Comparison of ENCODE assay signal across 14 cellular contexts in the genomic region with DNA sequence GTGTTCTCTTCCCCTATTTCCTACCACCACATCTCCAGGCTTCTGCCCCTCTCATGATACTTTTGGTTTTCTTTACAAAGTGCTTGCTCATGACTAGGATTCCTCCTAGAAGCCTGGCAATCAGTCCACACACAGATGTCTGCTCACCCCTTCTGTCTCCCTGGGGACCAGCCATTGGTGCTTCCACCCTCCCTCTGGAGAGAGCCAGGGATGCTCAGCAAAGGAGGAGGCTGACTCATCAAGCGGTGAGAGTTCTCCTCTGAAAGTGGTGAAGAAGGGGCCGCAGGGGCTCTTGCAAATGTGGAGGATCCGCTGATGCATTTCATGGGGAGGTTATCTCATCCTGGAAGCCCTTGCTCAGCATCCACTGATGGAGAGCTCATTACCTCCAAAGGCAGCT. TPM values are rescaled to one million over a fixed set of nuclear protein-coding genes. Genes with fewer than 3 reads are reported as not detected.
DNase-seq lines count a peak whose midpoint lies in the region; ATAC-seq, FAIRE-seq and TF ChIP-seq lines count a peak whose summit lies in the region.
"Had no signal": no experiment of that assay in that cellular context is flagged by ENCODE, and none has a peak within 500 bp of the region (broad histone marks: within the 10 kb centered on the region; RNA-seq: fewer than 3 reads in every experiment).

No MANE protein-coding gene starts in this region.

- POLR2A ChIA-PET in GM12878 (lab: Charles Lee): interaction anchor here (0.7 to 1.4 kb wide), 2 partner anchors 51 to 56 kb away, joined by 3 to 4 read pairs; no protein-coding TSS in a partner anchor

- no peak for TF ChIP-seq POLR2A in GM12878 (IDR thresholded peaks at IDR 0.05; ENCODE audit: low read depth, low read length)

- intact Hi-C loops in GM12878 (cut with micrococcal nuclease; ENCODE audit: unreplicated experiment): loop anchor here (10.0 kb wide), 1 partner anchor 553 kb away; no protein-coding TSS in a partner anchor
- intact Hi-C loops in psoas muscle (cut with DNase I): loop anchor here in 1 of 2 donors (5.0 kb wide), 2 partner anchors 40 to 60 kb away; no protein-coding TSS in a partner anchor

- H2AFZ ChIP-seq in GM12878 (ENCODE audit: control insufficient read depth, low read depth, low read length): peak overlapping the region; percentile 89; the same call in 1 of the 2 replicates

- in situ Hi-C loops in GM12878 (cut with MboI): no loop called here

- TF ChIP-seq EP300 in GM12878 (IDR thresholded peaks at IDR 0.05; ENCODE audit: borderline replicate concordance in 1 of 2, control insufficient read depth in 1 of 2, low read depth in 2 of 2, low read length in 2 of 2): no peak

- RAD21 ChIA-PET in GM12878 (lab: Charles Lee; ENCODE audit: unreplicated experiment): interaction anchor here (0.9 to 4.4 kb wide), 5 partner anchors 10 to 61 kb away, joined by 3 to 49 read pairs (median 5); a partner anchor contains a TSS

- 31% methylated on average over 3 of the region's 3 CpGs for WGBS in GM12878 (ENCODE audit: insufficient coverage, insufficient replicate concordance, low lambda C conversion rate, missing lambda C conversion rate)
- WGBS in psoas muscle, 3 donors: 85 to 87% (median 87%) methylated on average over 3 of the region's 3 CpGs

- H3K4me3 ChIP-seq in GM12878: no peak overlapping the region
- H3K4me3 ChIP-seq in psoas muscle: no peak overlapping the region

- FAIRE-seq in GM12878 (lab: Jason Lieb, UNC): no peak
- FAIRE-seq: H54 had no signal

- no TSS peak for BruUV-seq in GM12878 (replicated peaks; lab: Mats Ljungman, UMichigan)

- H3K27ac ChIP-seq in GM12878 (ENCODE audit: control insufficient read depth, insufficient read depth) (no peak overlapping the region), psoas muscle (no peak overlapping the region)
- H3K27ac ChIP-seq: SK-N-MC had no signal

- H3K9ac ChIP-seq in GM12878 (ENCODE audit: control insufficient read depth, insufficient read depth, low read length): no peak overlapping the region

- no peak for TF ChIP-seq RAD21 in GM12878 (IDR thresholded peaks at IDR 0.05; ENCODE audit: insufficient read depth, low read depth, low read length)

- H3K79me2 ChIP-seq in GM12878 (ENCODE audit: control insufficient read depth, insufficient read depth, low read length): no peaks in the 10 kb centered on the region

- H3K4me2 ChIP-seq in GM12878 (ENCODE audit: control insufficient read depth, insufficient read depth): no peak overlapping the region

- SMC1A ChIA-PET in GM12878 (lab: Charles Lee; ENCODE audit: uncharacterized antibody, unreplicated experiment): interaction anchor here (0.9 to 3.5 kb wide), 10 partner anchors 13 to 559 kb away, joined by 3 to 35 read pairs (median 4); no protein-coding TSS in a partner anchor

- H3K27me3 ChIP-seq in GM12878 (replicated peaks in 1 of 2; ENCODE audit: control insufficient read depth in 2 of 2, insufficient read depth in 2 of 2, low read length in 1 of 2) (no peaks in the 10 kb centered on the region; a peak in 1 of 4 replicates), psoas muscle (ENCODE audit: insufficient read depth in 3 of 3, low read length in 2 of 3) (no peaks in the 10 kb centered on the region)

- no peaks in the 10 kb centered on the region for H3K9me3 ChIP-seq in GM12878 (replicated peaks; ENCODE audit: control insufficient read depth, insufficient read depth, low read length)
- no peaks in the 10 kb centered on the region for H3K9me3 ChIP-seq in psoas muscle

- peaks cover 3% of the 10 kb centered on the region; the same call in 1 of the 2 replicates for H3K4me1 ChIP-seq in GM12878 (ENCODE audit: control insufficient read depth, insufficient read depth, low read length)
- H3K4me1 ChIP-seq in psoas muscle: peaks cover 14% of the 10 kb centered on the region

- no peaks in the 10 kb centered on the region for H3K36me3 ChIP-seq in GM12878 (ENCODE audit: control insufficient read depth in 2 of 2, insufficient read depth in 2 of 2, low read length in 1 of 2)
- H3K36me3 ChIP-seq in psoas muscle (ENCODE audit: insufficient read depth in 1 of 2, low read depth in 1 of 2): peaks cover 0 to 46% of the 10 kb centered on the region in 2 donors

- no peaks in the 10 kb centered on the region for H4K20me1 ChIP-seq in GM12878 (ENCODE audit: control insufficient read depth, insufficient read depth)

- ATAC-seq in GM12878 (no peak), psoas muscle (no peak), HG03571 (IDR thresholded peaks at IDR 0.05; ENCODE audit: unreplicated experiment) (no peak), HG03469 (IDR thresholded peaks at IDR 0.05; ENCODE audit: unreplicated experiment) (no peak)

- CTCF ChIA-PET in GM12878 (lab: Yijun Ruan, JAX): interaction anchor here (0.5 to 11.1 kb wide), 33 partner anchors 8 to 559 kb away, joined by 3 to 312 read pairs (median 5); a partner anchor contains a TSS

- TF ChIP-seq CTCF in GM12878 (IDR thresholded peaks at IDR 0.05 in 2 of 3, conservative IDR thresholded peaks at IDR 0.05 in 1 of 3; ENCODE audit: control insufficient read depth in 2 of 3, extremely low read depth in 1 of 3, insufficient read depth in 1 of 3, low read depth in 3 of 3, low read length in 3 of 3) (no peak), psoas muscle (IDR thresholded peaks at IDR 0.05) (no peak)

- DNase-seq in DMS 273 treated with DMSO at 0.1 percent for 48 hours (lab: John Stamatoyannopoulos, UW): peak; percentile 87
- DNase-seq in LHCN-M2 (ENCODE audit: low read depth): peak; percentile 66
- no peak for DNase-seq in GM12878 (ENCODE audit: low read depth, low spot score)
- peak; percentile 40 for DNase-seq in occipital lobe (lab: John Stamatoyannopoulos, UW)
- no peak for DNase-seq in T-helper 1 cell
- no peak for DNase-seq in psoas muscle

RNA-seq across cellular contexts. Expression of a gene that starts 14.5 kb away (rescaled TPM):
- not detected in 2 replicates for total RNA-seq in LHCN-M2 (2014; rRNA removed)
- not detected for polyA plus RNA-seq in LHCN-M2 (2012)
- total RNA-seq in GM12878 (2013; cell fraction: nucleolus; rRNA removed): not detected in 2 replicates
- total RNA-seq in GM12878 (2014; rRNA removed): 0.17 and 0.49 TPM in 2 replicates
- total RNA-seq in GM12878 (2014; rRNA removed; fragmentation: Illumina TruSeq; extraction: Trizol): 0.18 and 0.22 TPM in 2 replicates
- 0.61 and 0.77 TPM in 2 replicates for total RNA-seq in GM12878 (2021)
- not detected for polyA plus RNA-seq in GM12878 (2011; ENCODE audit: low read depth)
- 0.23 and 0.73 TPM in 2 replicates for polyA plus RNA-seq in GM12878 (2011; rRNA removed)
- polyA plus RNA-seq in GM12878 (2011; cell fraction: cytosol; rRNA removed): 0.82 and 1.0 TPM in 2 replicates
- 1.4 and 1.8 TPM in 2 replicates for polyA plus RNA-seq in GM12878 (2011; cell fraction: nucleus; rRNA removed)
- 0.24 TPM in 1 of 2 replicates, not detected in the other for polyA plus RNA-seq in GM12878 (2012)
- polyA plus RNA-seq in GM12878 (2014; fragmentation: Illumina TruSeq; extraction: Trizol): 0.24 and 0.29 TPM in 2 replicates
- under 1 TPM; 0.05 to 0.13 TPM for polyA plus RNA-seq in GM12878 (2014; fragmentation: Nextera tagmentation; extraction: Ambion mirVana)
- 0.28 and 0.46 TPM in 2 replicates for polyA plus RNA-seq in GM12878 (2014; rRNA removed)
- under 1 TPM in 1 of 2 experiments, not detected in 1; 0.15 TPM for polyA plus RNA-seq in GM12878 (2016; fragmentation: Nextera tagmentation; extraction: Ambion mirVana)
- polyA minus RNA-seq in GM12878 (2011; rRNA and poly(A)+ RNA removed): 1.4 and 3.0 TPM in 2 replicates
- polyA minus RNA-seq in GM12878 (2011; cell fraction: cytosol; rRNA and poly(A)+ RNA removed): not detected in 2 replicates
- 0.85 and 2.1 TPM in 2 replicates for polyA minus RNA-seq in GM12878 (2011; cell fraction: nucleus; rRNA and poly(A)+ RNA removed)
- 0.94 TPM for total RNA-seq in occipital lobe
- total RNA-seq in psoas muscle: 100 to 1,000 TPM in 1 of 4 donors, 10 to 100 TPM in 3; 35.0 to 112 (median 63.3) TPM
- polyA plus RNA-seq in psoas muscle: 1 to 10 TPM; 1.2 to 7.7 (median 2.3) TPM
- total RNA-seq: activated naive CD8-positive, alpha-beta T cell treated with anti-CD3 and anti-CD28 coated beads, Interleukin-2, amount 10 ng/mL, durations not matched to agents 7 days and 5 days; HT1080; left lobe of liver; pulmonary artery endothelial cell had no signal

RNA-seq across cellular contexts. Expression of a gene that starts 18.0 kb away (rescaled TPM):
- total RNA-seq in LHCN-M2 (2014; rRNA removed): 41.6 and 52.6 TPM in 2 replicates
- polyA plus RNA-seq in LHCN-M2 (2012): 66.9 TPM
- total RNA-seq in GM12878 (2013; cell fraction: nucleolus; rRNA removed): not detected in 2 replicates
- total RNA-seq in GM12878 (2014; rRNA removed): under 0.01 TPM in 1 of 2 replicates, not detected in the other
- total RNA-seq in GM12878 (2014; rRNA removed; fragmentation: Illumina TruSeq; extraction: Trizol): not detected in 2 replicates
- total RNA-seq in GM12878 (2021): 0.08 TPM in 1 of 2 replicates, not detected in the other
- not detected for polyA plus RNA-seq in GM12878 (2011; ENCODE audit: low read depth)
- not detected in 2 replicates for polyA plus RNA-seq in GM12878 (2011; rRNA removed)
- polyA plus RNA-seq in GM12878 (2011; cell fraction: cytosol; rRNA removed): not detected in 2 replicates
- polyA plus RNA-seq in GM12878 (2011; cell fraction: nucleus; rRNA removed): 0.06 TPM in 1 of 2 replicates, not detected in the other
- polyA plus RNA-seq in GM12878 (2012): 0.09 and 0.13 TPM in 2 replicates
- polyA plus RNA-seq in GM12878 (2014; fragmentation: Illumina TruSeq; extraction: Trizol): 0.04 TPM in 1 of 2 replicates, not detected in the other
- polyA plus RNA-seq in GM12878 (2014; fragmentation: Nextera tagmentation; extraction: Ambion mirVana): not detected
- not detected in 2 replicates for polyA plus RNA-seq in GM12878 (2014; rRNA removed)
- not detected for polyA plus RNA-seq in GM12878 (2016; fragmentation: Nextera tagmentation; extraction: Ambion mirVana)
- polyA minus RNA-seq in GM12878 (2011; rRNA and poly(A)+ RNA removed): not detected in 2 replicates
- polyA minus RNA-seq in GM12878 (2011; cell fraction: cytosol; rRNA and poly(A)+ RNA removed): not detected in 2 replicates
- not detected in 2 replicates for polyA minus RNA-seq in GM12878 (2011; cell fraction: nucleus; rRNA and poly(A)+ RNA removed)
- total RNA-seq in occipital lobe: 0.47 TPM
- total RNA-seq in psoas muscle: 10 to 100 TPM in 1 of 4 donors, 1 to 10 TPM in 3; 4.1 to 10.0 (median 6.5) TPM
- polyA plus RNA-seq in psoas muscle: 1 to 10 TPM; 2.1 to 5.8 (median 3.2) TPM
- total RNA-seq: activated naive CD8-positive, alpha-beta T cell treated with anti-CD3 and anti-CD28 coated beads, Interleukin-2, amount 10 ng/mL, durations not matched to agents 7 days and 5 days; HT1080; pulmonary artery endothelial cell had no signal

RNA-seq across cellular contexts. Expression of a gene that starts 33.8 kb away (rescaled TPM):
- total RNA-seq in LHCN-M2 (2014; rRNA removed) (1.6 and 3.1 TPM in 2 replicates), GM12878 (2014; rRNA removed) (0.06 TPM in 1 of 2 replicates, not detected in the other), GM12878 (2014; rRNA removed; fragmentation: Illumina TruSeq; extraction: Trizol) (0.05 TPM in 1 of 2 replicates, not detected in the other), GM12878 (2021) (0.05 and 0.16 TPM in 2 replicates), occipital lobe (51.2 TPM), psoas muscle (1 to 10 TPM; 1.3 to 9.4 (median 3.1) TPM)
- 0.05 TPM for polyA plus RNA-seq in LHCN-M2 (2012)
- total RNA-seq in GM12878 (2013; cell fraction: nucleolus; rRNA removed): not detected in 2 replicates
- not detected for polyA plus RNA-seq in GM12878 (2011; ENCODE audit: low read depth)
- polyA plus RNA-seq in GM12878 (2011; rRNA removed) (0.07 and 0.18 TPM in 2 replicates), GM12878 (2014; fragmentation: Illumina TruSeq; extraction: Trizol) (0.06 and 0.13 TPM in 2 replicates), GM12878 (2014; fragmentation: Nextera tagmentation; extraction: Ambion mirVana) (not detected), GM12878 (2014; rRNA removed) (0.08 TPM in 1 of 2 replicates, not detected in the other), GM12878 (2016; fragmentation: Nextera tagmentation; extraction: Ambion mirVana) (not detected), psoas muscle (1 to 10 TPM in 2 of 3 donors, under 1 TPM in 1; 0.29 to 3.2 (median 1.3) TPM)
- polyA plus RNA-seq in GM12878 (2011; cell fraction: cytosol; rRNA removed): 0.08 and 0.16 TPM in 2 replicates
- 0.10 and 0.22 TPM in 2 replicates for polyA plus RNA-seq in GM12878 (2011; cell fraction: nucleus; rRNA removed)
- polyA plus RNA-seq in GM12878 (2012): 0.06 and 0.07 TPM in 2 replicates
- 0.05 and 0.29 TPM in 2 replicates for polyA minus RNA-seq in GM12878 (2011; rRNA and poly(A)+ RNA removed)
- not detected in 2 replicates for polyA minus RNA-seq in GM12878 (2011; cell fraction: cytosol; rRNA and poly(A)+ RNA removed)
- polyA minus RNA-seq in GM12878 (2011; cell fraction: nucleus; rRNA and poly(A)+ RNA removed): 0.12 TPM in 1 of 2 replicates, not detected in the other
- total RNA-seq: HT1080, pulmonary artery endothelial cell had no signal

Comparison
In these comparisons a context has a peak if more than half of its experiments do, and no peak if none do; other contexts are left out.
1. DNase-seq: peak in DMS 273 treated with DMSO at 0.1 percent for 48 hours (single experiment), LHCN-M2 (single experiment) and occipital lobe (single experiment); none in GM12878 (single experiment), T-helper 1 cell (0 of 5) and psoas muscle (0 of 2).
2. RNA of a gene that starts 14.5 kb away (total RNA-seq): 35.0 to 112 TPM in psoas muscle; 0.94 TPM in occipital lobe (single experiment), 0.17 to 0.77 TPM in GM12878 and not detected in LHCN-M2; every median in the first group is over 10 times any median in the second.